ENCODE assay signal across 20 cellular contexts in the genomic region with DNA sequence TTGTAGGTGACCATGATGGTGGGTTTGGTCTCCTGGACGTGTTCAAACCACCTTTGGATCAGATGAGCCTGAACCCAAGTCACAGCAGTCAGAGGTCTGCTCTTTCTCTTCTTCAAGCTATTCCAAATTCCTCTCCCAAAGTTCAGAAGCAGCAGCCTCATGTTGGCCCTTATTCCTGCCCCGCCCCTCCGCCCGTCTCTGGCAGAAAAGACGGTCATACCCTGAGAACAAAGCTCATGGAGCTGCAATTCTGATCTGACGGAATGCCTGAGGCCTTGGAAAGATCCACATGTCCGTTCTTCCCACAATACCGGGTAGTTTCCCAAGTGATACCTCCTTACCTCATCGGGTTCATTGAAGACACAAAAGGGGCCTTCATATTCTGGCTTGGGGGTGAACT. TPM values are rescaled to one million over a fixed set of nuclear protein-coding genes. Genes with fewer than 3 reads are reported as not detected.
A peak's percentile ranks its signal among the peaks of the same experiment; 100 is the strongest.
DNase-seq lines count a peak whose midpoint lies in the region; ATAC-seq and TF ChIP-seq lines count a peak whose summit lies in the region.
"Had no signal": no experiment of that assay in that cellular context is flagged by ENCODE, and none has a peak within 500 bp of the region (broad histone marks: within the 10 kb centered on the region; RNA-seq: fewer than 3 reads in every experiment).

No MANE protein-coding gene starts in this region.

- peaks cover 8% of the 10 kb centered on the region for H3K36me3 Mint-ChIP-seq in glutamatergic neuron (ENCODE audit: unreplicated experiment)
- H3K36me3 Mint-ChIP-seq in activated CD4-positive, alpha-beta T cell treated with anti-CD3 and anti-CD28 coated beads, Interleukin-2, amount 10 ng/mL, durations not matched to agents 24 days and 14 days (ENCODE audit: low read depth), result peaks cover 74% of the 10 kb centered on the region
- peaks cover 61% of the 10 kb centered on the region for H3K36me3 Mint-ChIP-seq in activated naive CD8-positive, alpha-beta T cell treated with anti-CD3 and anti-CD28 coated beads, Interleukin-2, amount 50 U/mL, for 24 hours (ENCODE audit: low read depth)

- H3K9ac ChIP-seq in colonic mucosa (ENCODE audit: low read depth in 2 of 2, low read length in 2 of 2), result no peak overlapping the region
- H3K9ac ChIP-seq: GM23248 had no signal

- peaks cover 5% of the 10 kb centered on the region for H3K27me3 Mint-ChIP-seq in glutamatergic neuron (ENCODE audit: unreplicated experiment)
- H3K27me3 Mint-ChIP-seq in activated CD4-positive, alpha-beta T cell treated with anti-CD3 and anti-CD28 coated beads, Interleukin-2, amount 10 ng/mL, durations not matched to agents 24 days and 14 days, result no peaks in the 10 kb centered on the region
- H3K27me3 Mint-ChIP-seq in activated naive CD8-positive, alpha-beta T cell treated with anti-CD3 and anti-CD28 coated beads, Interleukin-2, amount 50 U/mL, for 24 hours, result no peaks in the 10 kb centered on the region
- H3K27me3 Mint-ChIP-seq: B cell had no signal

- H3K4me3 ChIP-seq in HEK293 (ENCODE audit: low read depth, low read length), result no peak overlapping the region
- H3K4me3 ChIP-seq in colonic mucosa, result no peak overlapping the region
- H3K4me3 ChIP-seq: BLaER1 treated with 17β-estradiol and CSF1 and Interleukin-3, amounts not matched to agents 10 nM and 100 nM; GM12878; GM23248; HAP-1 had no signal

- H3K27me3 ChIP-seq in colonic mucosa, result no peaks in the 10 kb centered on the region
- H3K27me3 ChIP-seq: BLaER1 treated with 17β-estradiol and CSF1 and Interleukin-3, amounts not matched to agents 10 nM and 100 nM had no signal

- CTCF ChIA-PET in HEK293 (lab: Yijun Ruan, JAX), result interaction anchor here (0.6 kb wide), 1 partner anchor 54 kb away, joined by 7 read pairs; no protein-coding TSS in a partner anchor

- H3K27ac ChIP-seq in HEK293 (ENCODE audit: extremely low read depth, low read depth, low read length) (no peak overlapping the region), colonic mucosa (no peak overlapping the region)
- H3K27ac ChIP-seq: BLaER1 treated with 17β-estradiol and CSF1 and Interleukin-3, amounts not matched to agents 10 nM and 100 nM; GM23248 had no signal

- intact Hi-C loops in colonic mucosa (cut with DNase I) (no loop called here), sciatic nerve (cut with DNase I) (no loop called here)
- intact Hi-C loops in activated CD4-positive, alpha-beta T cell treated with anti-CD3 and anti-CD28 coated beads, Interleukin-2, amount 10 ng/mL, durations not matched to agents 24 days and 14 days (cut with micrococcal nuclease), result no loop called here

- H3K36me3 ChIP-seq in HEK293 (ENCODE audit: control insufficient read depth in 2 of 2, insufficient read depth in 1 of 2, low read length in 2 of 2), result peaks cover 57 to 99% of the 10 kb centered on the region in 2 experiments
- H3K36me3 ChIP-seq in colonic mucosa, result peaks cover 6% of the 10 kb centered on the region

- peak; percentile 44 for ATAC-seq in sciatic nerve
- ATAC-seq in activated naive CD8-positive, alpha-beta T cell treated with anti-CD3 and anti-CD28 coated beads, Interleukin-2, amount 50 U/mL, for 24 hours, result no peak
- ATAC-seq: CD8-positive, alpha-beta T cell; GM12878 had no signal

- H3K4me1 ChIP-seq in HEK293 (ENCODE audit: control insufficient read depth, insufficient read depth, low read length) (no peaks in the 10 kb centered on the region), colonic mucosa (no peaks in the 10 kb centered on the region)
- H3K4me1 ChIP-seq: HAP-1 had no signal

- no peaks in the 10 kb centered on the region for H3K4me1 Mint-ChIP-seq in glutamatergic neuron (ENCODE audit: low read depth, unreplicated experiment)
- H3K4me1 Mint-ChIP-seq in activated CD4-positive, alpha-beta T cell treated with anti-CD3 and anti-CD28 coated beads, Interleukin-2, amount 10 ng/mL, durations not matched to agents 24 days and 14 days, result peaks cover 6% of the 10 kb centered on the region
- no peaks in the 10 kb centered on the region for H3K4me1 Mint-ChIP-seq in activated naive CD8-positive, alpha-beta T cell treated with anti-CD3 and anti-CD28 coated beads, Interleukin-2, amount 50 U/mL, for 24 hours
- H3K4me1 Mint-ChIP-seq: B cell had no signal

- TF ChIP-seq CTCF in HEK293 (tag by site-specific recombination; IDR thresholded peaks at IDR 0.05), result no peak
- TF ChIP-seq CTCF in colonic mucosa (IDR thresholded peaks at IDR 0.05), result no peak
- TF ChIP-seq CTCF in glutamatergic neuron (IDR thresholded peaks at IDR 0.05; ENCODE audit: partially characterized antibody, unreplicated experiment), result no peak

- POLR2A ChIA-PET in HEK293 (lab: Yijun Ruan, JAX), result no interaction called here

- no peaks in the 10 kb centered on the region for H3K9me3 Mint-ChIP-seq in glutamatergic neuron (ENCODE audit: unreplicated experiment)
- H3K9me3 Mint-ChIP-seq in activated CD4-positive, alpha-beta T cell treated with anti-CD3 and anti-CD28 coated beads, Interleukin-2, amount 10 ng/mL, durations not matched to agents 24 days and 14 days, result no peaks in the 10 kb centered on the region
- H3K9me3 Mint-ChIP-seq in activated naive CD8-positive, alpha-beta T cell treated with anti-CD3 and anti-CD28 coated beads, Interleukin-2, amount 50 U/mL, for 24 hours, result no peaks in the 10 kb centered on the region
- H3K9me3 Mint-ChIP-seq: CD8-positive, alpha-beta T cell had no signal

- peak overlapping the region; percentile 11 for H3K4me3 Mint-ChIP-seq in glutamatergic neuron (ENCODE audit: unreplicated experiment)
- H3K4me3 Mint-ChIP-seq in activated CD4-positive, alpha-beta T cell treated with anti-CD3 and anti-CD28 coated beads, Interleukin-2, amount 10 ng/mL, durations not matched to agents 24 days and 14 days, result no peak overlapping the region
- H3K4me3 Mint-ChIP-seq in activated naive CD8-positive, alpha-beta T cell treated with anti-CD3 and anti-CD28 coated beads, Interleukin-2, amount 50 U/mL, for 24 hours, result no peak overlapping the region
- H3K4me3 Mint-ChIP-seq: B cell; CD8-positive, alpha-beta T cell had no signal

- H3K27ac Mint-ChIP-seq in glutamatergic neuron (ENCODE audit: unreplicated experiment), result no peak overlapping the region
- no peak overlapping the region for H3K27ac Mint-ChIP-seq in activated CD4-positive, alpha-beta T cell treated with anti-CD3 and anti-CD28 coated beads, Interleukin-2, amount 10 ng/mL, durations not matched to agents 24 days and 14 days
- H3K27ac Mint-ChIP-seq in activated naive CD8-positive, alpha-beta T cell treated with anti-CD3 and anti-CD28 coated beads, Interleukin-2, amount 50 U/mL, for 24 hours, result no peak overlapping the region
- H3K27ac Mint-ChIP-seq: B cell; CD8-positive, alpha-beta T cell had no signal

- DNase-seq in colonic mucosa (peak; percentile 46), glutamatergic neuron (no peak), sciatic nerve (ENCODE audit: low spot score) (no peak), DMS 273 treated with DMSO at 0.1 percent for 48 hours (lab: John Stamatoyannopoulos, UW) (no peak)
- no peak for DNase-seq in activated CD4-positive, alpha-beta T cell treated with anti-CD3 and anti-CD28 coated beads, Interleukin-2, amount 10 ng/mL, durations not matched to agents 24 days and 14 days
- no peak for DNase-seq in activated naive CD8-positive, alpha-beta T cell treated with anti-CD3 and anti-CD28 coated beads, Interleukin-2, amount 50 U/mL, for 24 hours
- DNase-seq: Calu3; CD8-positive, alpha-beta T cell; DMS53; DND-41; EL; GM23248; IMR-90 had no signal

- H3K9me3 ChIP-seq in HEK293 (ENCODE audit: control insufficient read depth, insufficient read depth, low read depth, low read length) (no peaks in the 10 kb centered on the region), colonic mucosa (no peaks in the 10 kb centered on the region)
- H3K9me3 ChIP-seq: BLaER1 treated with 17β-estradiol and CSF1 and Interleukin-3, amounts not matched to agents 10 nM and 100 nM; HAP-1 had no signal

TF ChIP-seq in HEK293, 187 proteins besides CTCF, POLR2A, EP300 and RAD21:
- TF ChIP-seq KLF1 (tag by site-specific recombination; IDR thresholded peaks at IDR 0.05) (peak; percentile 87), ZNF214 (tag by site-specific recombination; IDR thresholded peaks at IDR 0.05; ENCODE audit: borderline replicate concordance) (no peak)
TF ChIP-seq in HEK293: peak in this region for 1.

RNA-seq across cellular contexts. Expression of a gene that starts 11.4 kb away (rescaled TPM):
- total RNA-seq in colonic mucosa (10 to 100 TPM; 34.5 to 96.1 TPM), glutamatergic neuron (ENCODE audit: unreplicated experiment) (38.6 TPM), sciatic nerve (39.2 TPM)
- total RNA-seq in activated CD4-positive, alpha-beta T cell treated with anti-CD3 and anti-CD28 coated beads, Interleukin-2, amount 10 ng/mL, durations not matched to agents 24 days and 14 days, result 171 and 180 TPM in 2 replicates

RNA-seq across cellular contexts. Expression of a gene that starts 11.6 kb away (rescaled TPM):
- total RNA-seq in colonic mucosa (10 to 100 TPM; 64.1 to 82.7 TPM), glutamatergic neuron (ENCODE audit: unreplicated experiment) (9.8 TPM), sciatic nerve (18.3 TPM)
- 24.4 and 24.6 TPM in 2 replicates for total RNA-seq in activated CD4-positive, alpha-beta T cell treated with anti-CD3 and anti-CD28 coated beads, Interleukin-2, amount 10 ng/mL, durations not matched to agents 24 days and 14 days

RNA-seq across cellular contexts. Expression of a gene that starts 34.9 kb away (rescaled TPM):
- total RNA-seq in colonic mucosa, result 10 to 100 TPM; 33.3 to 85.6 TPM
- total RNA-seq in glutamatergic neuron (ENCODE audit: unreplicated experiment), result 29.1 TPM
- total RNA-seq in sciatic nerve, result 12.1 TPM
- total RNA-seq in activated CD4-positive, alpha-beta T cell treated with anti-CD3 and anti-CD28 coated beads, Interleukin-2, amount 10 ng/mL, durations not matched to agents 24 days and 14 days, result 104 and 110 TPM in 2 replicates

RNA-seq across cellular contexts. Expression of a gene that starts 57.2 kb away (rescaled TPM):
- total RNA-seq in colonic mucosa (under 1 TPM in 1 of 2 donors, not detected in 1; 0.24 TPM), glutamatergic neuron (ENCODE audit: unreplicated experiment) (4.1 TPM), sciatic nerve (not detected)
- total RNA-seq in activated CD4-positive, alpha-beta T cell treated with anti-CD3 and anti-CD28 coated beads, Interleukin-2, amount 10 ng/mL, durations not matched to agents 24 days and 14 days, result not detected in 2 replicates
- total RNA-seq: A172; B cell; Calu3; CD8-positive, alpha-beta T cell; GM12878; GM23248; H4; IMR-90 had no signal
